28 cellular contexts compared by ENCODE assay signal in the genomic region with DNA sequence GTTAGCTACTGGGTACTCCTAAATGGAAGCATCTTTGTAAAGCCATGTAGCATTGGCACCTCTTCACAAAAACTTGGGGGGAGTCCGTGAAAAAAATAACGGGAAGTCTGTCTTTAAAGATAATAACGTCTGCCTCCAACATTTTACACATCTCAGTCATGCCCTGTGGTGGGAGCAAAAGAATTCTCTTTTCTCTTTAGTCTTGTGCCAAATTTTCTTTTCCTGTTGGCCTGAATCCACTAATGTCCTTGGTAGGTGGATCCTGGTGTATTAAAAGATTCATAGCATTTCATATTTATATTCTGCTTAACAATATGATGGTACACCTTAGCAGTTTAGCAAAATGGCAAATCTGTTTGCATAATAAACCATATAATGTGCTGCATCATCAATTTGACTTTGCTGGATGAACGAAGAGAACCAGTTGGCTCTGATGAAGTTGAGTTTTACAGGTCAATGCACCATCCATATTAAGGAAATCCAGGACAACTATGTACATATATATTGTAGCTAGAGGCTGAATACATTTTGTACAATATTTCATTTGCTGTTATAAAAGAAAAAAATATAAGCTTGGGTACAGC.
"Had no signal": no experiment of that assay in that cellular context is flagged by ENCODE, and none has a peak within 500 bp of the region (broad histone marks: within the 10 kb centered on the region; RNA-seq: fewer than 3 reads in every experiment).

No MANE protein-coding gene starts in this region.

- H3K4me1 ChIP-seq: ascending aorta, colonic mucosa, neural progenitor cell, parathyroid adenoma, right atrium auricular region, testis, transverse colon had no signal

- H2AFZ ChIP-seq: neural progenitor cell, parathyroid adenoma had no signal

- H3K4me2 ChIP-seq: neural progenitor cell had no signal

- H3K79me2 ChIP-seq: parathyroid adenoma had no signal

- H3K27me3 ChIP-seq: ascending aorta, colonic mucosa, neural progenitor cell, right atrium auricular region, testis, transverse colon had no signal

- DNase-seq: activated CD4-positive, alpha-beta T cell treated with anti-CD3 and anti-CD28 coated beads for 48 hours; activated CD4-positive, alpha-beta T cell treated with anti-CD3 and anti-CD28 coated beads, Interleukin-2, amount 50 U/mL, for 48 hours; activated CD8-positive, alpha-beta memory T cell treated with anti-CD3 and anti-CD28 coated beads, Interleukin-2, amount 50 U/mL, for 4 hours; activated effector memory CD4-positive, alpha-beta T cell treated with anti-CD3 and anti-CD28 coated beads, Interleukin-2, amount 50 U/mL, for 16 hours; activated naive CD4-positive, alpha-beta T cell treated with anti-CD3 and anti-CD28 coated beads, Interleukin-2, amount 10 ng/mL, durations not matched to agents 7 days and 5 days; activated naive CD8-positive, alpha-beta T cell treated with anti-CD3 and anti-CD28 coated beads, Interleukin-2, amount 10 ng/mL, durations not matched to agents 7 days and 5 days; activated T-cell treated with anti-CD3 and anti-CD28 coated beads, Interleukin-2, amount 50 U/mL, for 1 hour; colonic mucosa; effector memory CD8-positive, alpha-beta T cell; foreskin fibroblast; head of caudate nucleus; hippocampal formation; immature natural killer cell; midbrain; natural killer cell; occipital lobe; stimulated activated CD4-positive, alpha-beta T cell treated with anti-CD3 and anti-CD28 coated beads, Interleukin-2, amount 100 ng/mL, for 48 hours; stimulated activated naive CD4-positive, alpha-beta T cell treated with Interleukin-2 at 50 U/mL for 16 hours; T-helper 1 cell; T-helper 9 cell; testis; transverse colon; WERI-Rb-1 had no signal

- H3K4me3 ChIP-seq: ascending aorta, colonic mucosa, neural progenitor cell, right atrium auricular region, testis, transverse colon had no signal

- H3K36me3 ChIP-seq: ascending aorta, colonic mucosa, neural progenitor cell, right atrium auricular region, transverse colon, WERI-Rb-1 had no signal

- H3K9me3 ChIP-seq: ascending aorta, colonic mucosa, right atrium auricular region, testis, transverse colon had no signal

- H3K27ac ChIP-seq: ascending aorta, colonic mucosa, neural progenitor cell, parathyroid adenoma, right atrium auricular region, testis, transverse colon, WERI-Rb-1 had no signal

- H3K9ac ChIP-seq: neural progenitor cell, parathyroid adenoma had no signal

- ATAC-seq: activated CD4-positive, CD25-positive, alpha-beta regulatory T cell treated with anti-CD3 and anti-CD28 coated beads, Interleukin-2, amount 50 U/mL, for 24 hours; effector memory CD8-positive, alpha-beta T cell; natural killer cell had no signal
